Comparison of ENCODE assay signal across 8 cellular contexts in the genomic region with DNA sequence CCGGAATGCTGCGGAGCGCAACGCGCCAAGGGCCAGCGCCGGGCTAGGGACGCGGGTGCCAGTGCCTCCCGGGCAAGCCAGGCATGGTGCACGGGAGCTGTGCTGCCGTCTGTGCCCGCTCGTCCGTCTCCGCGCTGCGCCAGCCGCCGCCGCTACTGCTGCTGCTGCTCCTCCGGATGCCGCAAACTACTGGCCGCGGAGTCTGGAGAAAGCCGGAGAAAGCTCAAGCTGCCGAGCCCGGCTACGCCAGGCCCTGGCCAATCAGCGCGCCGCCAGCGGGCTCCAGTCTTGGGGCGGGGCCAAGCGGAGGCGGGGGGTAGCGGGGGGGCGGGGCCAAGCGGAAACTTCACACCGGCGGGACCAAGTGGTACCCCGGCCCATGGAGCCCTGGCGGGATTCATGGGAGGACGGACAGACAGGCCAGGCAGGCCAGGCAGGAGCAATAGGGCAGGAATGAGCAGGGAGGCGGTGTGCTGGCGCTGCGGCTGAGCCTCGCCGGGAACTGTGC. TPM values are rescaled to one million over a fixed set of nuclear protein-coding genes. Genes with fewer than 3 reads are reported as not detected.
DNase-seq lines count a peak whose midpoint lies in the region; ATAC-seq lines count a peak whose summit lies in the region.

A gene with protein sequence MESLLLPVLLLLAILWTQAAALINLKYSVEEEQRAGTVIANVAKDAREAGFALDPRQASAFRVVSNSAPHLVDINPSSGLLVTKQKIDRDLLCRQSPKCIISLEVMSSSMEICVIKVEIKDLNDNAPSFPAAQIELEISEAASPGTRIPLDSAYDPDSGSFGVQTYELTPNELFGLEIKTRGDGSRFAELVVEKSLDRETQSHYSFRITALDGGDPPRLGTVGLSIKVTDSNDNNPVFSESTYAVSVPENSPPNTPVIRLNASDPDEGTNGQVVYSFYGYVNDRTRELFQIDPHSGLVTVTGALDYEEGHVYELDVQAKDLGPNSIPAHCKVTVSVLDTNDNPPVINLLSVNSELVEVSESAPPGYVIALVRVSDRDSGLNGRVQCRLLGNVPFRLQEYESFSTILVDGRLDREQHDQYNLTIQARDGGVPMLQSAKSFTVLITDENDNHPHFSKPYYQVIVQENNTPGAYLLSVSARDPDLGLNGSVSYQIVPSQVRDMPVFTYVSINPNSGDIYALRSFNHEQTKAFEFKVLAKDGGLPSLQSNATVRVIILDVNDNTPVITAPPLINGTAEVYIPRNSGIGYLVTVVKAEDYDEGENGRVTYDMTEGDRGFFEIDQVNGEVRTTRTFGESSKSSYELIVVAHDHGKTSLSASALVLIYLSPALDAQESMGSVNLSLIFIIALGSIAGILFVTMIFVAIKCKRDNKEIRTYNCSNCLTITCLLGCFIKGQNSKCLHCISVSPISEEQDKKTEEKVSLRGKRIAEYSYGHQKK (N-terminal part only) (minus strand): TSS at position 191 of the 508 bp plus-strand sequence. CDS start 1,676 bp downstream, outside the sequence.

- intact Hi-C loops in left ventricle myocardium superior (cut with micrococcal nuclease) = no loop called here
- intact Hi-C loops in posterior cingulate gyrus (cut with DNase I) = no loop called here

- H3K4me1 Mint-ChIP-seq in activated naive CD8-positive, alpha-beta T cell treated with anti-CD3 and anti-CD28 coated beads, Interleukin-2, amount 50 U/mL, for 24 hours = peaks cover 2% of the 10 kb centered on the region

- no peak within 1 kb of the TSS for H3K27ac Mint-ChIP-seq in activated naive CD8-positive, alpha-beta T cell treated with anti-CD3 and anti-CD28 coated beads, Interleukin-2, amount 50 U/mL, for 24 hours

- no peaks in the 10 kb centered on the region for H3K36me3 Mint-ChIP-seq in activated naive CD8-positive, alpha-beta T cell treated with anti-CD3 and anti-CD28 coated beads, Interleukin-2, amount 50 U/mL, for 24 hours (ENCODE audit: low read depth)

- no peaks in the 10 kb centered on the region for H3K9me3 Mint-ChIP-seq in activated naive CD8-positive, alpha-beta T cell treated with anti-CD3 and anti-CD28 coated beads, Interleukin-2, amount 50 U/mL, for 24 hours

- DNase-seq in ELF-1 (ENCODE audit: low read depth, low spot score) = peak; percentile 84
- DNase-seq in NCI-H1694 (lab: John Stamatoyannopoulos, UW) = peak; percentile 26
- DNase-seq in activated naive CD8-positive, alpha-beta T cell treated with anti-CD3 and anti-CD28 coated beads, Interleukin-2, amount 50 U/mL, for 24 hours = peak; percentile 18
- DNase-seq in left ventricle myocardium superior = peak; percentile 72
- DNase-seq in posterior cingulate gyrus = peak; percentile 42 to 96 (median 68)
- DNase-seq in pons (ENCODE audit: low spot score) = no peak

- peak; percentile 52 for ATAC-seq in activated naive CD8-positive, alpha-beta T cell treated with anti-CD3 and anti-CD28 coated beads, Interleukin-2, amount 50 U/mL, for 24 hours
- ATAC-seq in left ventricle myocardium superior (peak; percentile 95), HG02852 (IDR thresholded peaks at IDR 0.05; ENCODE audit: unreplicated experiment) (no peak), HG02870 (IDR thresholded peaks at IDR 0.05; ENCODE audit: unreplicated experiment) (no peak)

- peak within 1 kb of the TSS; percentile 62 for H3K4me3 Mint-ChIP-seq in activated naive CD8-positive, alpha-beta T cell treated with anti-CD3 and anti-CD28 coated beads, Interleukin-2, amount 50 U/mL, for 24 hours

- peaks cover 64% of the 10 kb centered on the region for H3K27me3 Mint-ChIP-seq in activated naive CD8-positive, alpha-beta T cell treated with anti-CD3 and anti-CD28 coated beads, Interleukin-2, amount 50 U/mL, for 24 hours

RNA-seq across cellular contexts. Expression of the gene that starts here (rescaled TPM):
- 0.84 TPM for total RNA-seq in left ventricle myocardium superior

Comparison
In these comparisons a context has a peak if more than half of its experiments do, and no peak if none do; other contexts are left out.
1. Peak in DNase-seq and ATAC-seq in left ventricle myocardium superior; RNA of the gene not detected or under 1 TPM.